In the genomic region with DNA sequence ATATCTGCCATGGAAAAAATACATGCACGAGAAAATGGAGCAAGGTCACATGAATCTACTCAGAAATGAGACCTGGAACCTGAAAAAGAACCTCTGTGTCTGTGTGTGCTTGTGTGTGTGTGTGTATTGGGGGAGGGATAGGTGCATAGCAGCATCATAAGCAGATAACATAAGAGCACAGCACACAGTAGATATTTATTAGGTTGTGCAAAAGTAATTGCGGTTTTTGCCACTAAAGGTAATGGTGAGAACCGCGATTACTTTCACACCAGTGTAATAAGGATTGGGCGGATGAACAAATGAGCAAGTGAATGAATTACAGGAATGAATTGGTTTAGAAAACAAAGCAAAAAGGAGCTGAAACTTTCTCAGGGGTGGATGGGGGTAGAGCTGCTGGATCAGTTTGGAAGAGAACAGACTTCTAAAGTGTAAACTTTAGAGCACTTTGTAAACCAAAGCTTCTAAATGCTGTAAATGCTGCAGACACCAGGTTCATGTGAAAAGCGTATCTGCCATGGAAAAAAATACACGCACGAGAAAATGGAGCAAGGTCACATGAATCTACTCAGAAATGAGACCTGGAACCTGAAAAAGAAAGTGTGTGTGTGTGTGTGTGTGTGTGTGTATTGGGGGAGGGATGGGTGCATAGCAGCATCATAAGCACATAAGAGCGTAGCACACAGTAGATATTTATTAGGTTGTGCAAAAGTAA, we compare ENCODE assay signal across 9 cellular contexts.
DNase-seq lines count a peak whose midpoint lies in the region; ATAC-seq, FAIRE-seq and TF ChIP-seq lines count a peak whose summit lies in the region.
"Had no signal": no experiment of that assay in that cellular context is flagged by ENCODE, and none has a peak within 500 bp of the region (broad histone marks: within the 10 kb centered on the region; RNA-seq: fewer than 3 reads in every experiment).

No MANE protein-coding gene starts in this region.

- peaks cover 1% of the 10 kb centered on the region for H3K9me3 Mint-ChIP-seq in activated CD4-positive, alpha-beta T cell treated with anti-CD3 and anti-CD28 coated beads, Interleukin-2, amount 10 ng/mL, durations not matched to agents 7 days and 5 days
- H3K9me3 Mint-ChIP-seq in activated CD8-positive, alpha-beta T cell treated with anti-CD3 and anti-CD28 coated beads for 36 hours = peaks cover 2% of the 10 kb centered on the region

- H3K4me3 Mint-ChIP-seq in activated CD4-positive, alpha-beta T cell treated with anti-CD3 and anti-CD28 coated beads, Interleukin-2, amount 10 ng/mL, durations not matched to agents 7 days and 5 days = no peak overlapping the region
- H3K4me3 Mint-ChIP-seq in activated CD8-positive, alpha-beta T cell treated with anti-CD3 and anti-CD28 coated beads for 36 hours = no peak overlapping the region

- CTCF ChIA-PET in activated CD4-positive, alpha-beta T cell treated with anti-CD3 and anti-CD28 coated beads, Interleukin-2, amount 10 ng/mL, durations not matched to agents 7 days and 5 days (lab: Charles Lee) = interaction anchor here (1.4 to 1.7 kb wide), 2 partner anchors 44 to 196 kb away, joined by 3 read pairs; no protein-coding TSS in a partner anchor
- CTCF ChIA-PET in activated CD8-positive, alpha-beta T cell treated with anti-CD3 and anti-CD28 coated beads for 36 hours (lab: Charles Lee) = interaction anchor here (1.1 kb wide), 1 partner anchor 46 kb away, joined by 3 read pairs; no protein-coding TSS in a partner anchor
- CTCF ChIA-PET in HepG2 (lab: Yijun Ruan, JAX; ENCODE audit: low intra/inter-chr PET ratio, low total read pairs) = no interaction called here

- H3K36me3 Mint-ChIP-seq in activated CD4-positive, alpha-beta T cell treated with anti-CD3 and anti-CD28 coated beads, Interleukin-2, amount 10 ng/mL, durations not matched to agents 7 days and 5 days (ENCODE audit: low read depth) = peaks cover 3% of the 10 kb centered on the region
- H3K36me3 Mint-ChIP-seq in activated CD8-positive, alpha-beta T cell treated with anti-CD3 and anti-CD28 coated beads for 36 hours (ENCODE audit: low read depth) = peaks cover 2% of the 10 kb centered on the region

- peak overlapping the region; percentile 48; the same call in 1 of the 2 replicates for H3K9ac ChIP-seq in HepG2 (ENCODE audit: insufficient read depth, low read depth, low read length)

- no peak for TF ChIP-seq RAD21 in HepG2 (CRISPR knock-in tag; IDR thresholded peaks at IDR 0.05)

- peaks cover 64% of the 10 kb centered on the region for H3K4me1 Mint-ChIP-seq in activated CD4-positive, alpha-beta T cell treated with anti-CD3 and anti-CD28 coated beads, Interleukin-2, amount 10 ng/mL, durations not matched to agents 7 days and 5 days
- peaks cover 59% of the 10 kb centered on the region for H3K4me1 Mint-ChIP-seq in activated CD8-positive, alpha-beta T cell treated with anti-CD3 and anti-CD28 coated beads for 36 hours (ENCODE audit: low read depth)

- H3K9me3 ChIP-seq in HepG2 (ENCODE audit: low read length) = no peaks in the 10 kb centered on the region
- H3K9me3 ChIP-seq in tibial artery = no peaks in the 10 kb centered on the region

- H3K4me1 ChIP-seq in HepG2 (ENCODE audit: insufficient read depth, low read length) (peaks cover 80% of the 10 kb centered on the region), tibial artery (peaks cover 6 to 63% (median 38%) of the 10 kb centered on the region in 4 donors)

- no peak overlapping the region for H2AFZ ChIP-seq in HepG2 (ENCODE audit: low read length)

- H3K36me3 ChIP-seq in HepG2 (replicated peaks in 1 of 2; ENCODE audit: control insufficient read depth in 1 of 2, insufficient read depth in 2 of 2, low read length in 2 of 2) = no peaks in the 10 kb centered on the region
- no peaks in the 10 kb centered on the region for H3K36me3 ChIP-seq in tibial artery

- H4K20me1 ChIP-seq in HepG2 (ENCODE audit: insufficient read depth, low read length) = no peaks in the 10 kb centered on the region

- H3K27ac Mint-ChIP-seq in activated CD4-positive, alpha-beta T cell treated with anti-CD3 and anti-CD28 coated beads, Interleukin-2, amount 10 ng/mL, durations not matched to agents 7 days and 5 days = peak overlapping the region; percentile 2
- H3K27ac Mint-ChIP-seq in activated CD8-positive, alpha-beta T cell treated with anti-CD3 and anti-CD28 coated beads for 36 hours = peak overlapping the region; percentile 81

- DNase-seq in activated CD4-positive, alpha-beta T cell treated with anti-CD3 and anti-CD28 coated beads, Interleukin-2, amount 10 ng/mL, durations not matched to agents 7 days and 5 days = no peak
- no peak for DNase-seq in activated CD4-positive, alpha-beta T cell treated with anti-CD3 and anti-CD28 coated beads, Interleukin-2, amount 50 U/mL, for 4 hours
- no peak for DNase-seq in activated CD8-positive, alpha-beta T cell treated with anti-CD3 and anti-CD28 coated beads for 36 hours
- DNase-seq in HepG2 (ENCODE audit: low spot score) (no peak), tibial artery (no peak), NCI-H510A treated with DMSO at 0.1 percent for 48 hours (lab: John Stamatoyannopoulos, UW) (no peak), glomerular visceral epithelial cell (ENCODE audit: extremely low spot score) (no peak)

- 90% methylated on average over 9 of the region's 9 CpGs for WGBS in HepG2 (ENCODE audit: low lambda C conversion rate)

- H3K27me3 ChIP-seq in HepG2 (ENCODE audit: control insufficient read depth in 1 of 2, insufficient read depth in 2 of 2, low read length in 2 of 2) (no peaks in the 10 kb centered on the region; a peak in 1 of 5 replicates), tibial artery (no peaks in the 10 kb centered on the region)

- peak overlapping the region; percentile 100 for H3K27ac ChIP-seq in HepG2 (ENCODE audit: extremely low read length, insufficient read depth, low read length)
- peak overlapping the region; percentile 77 to 78 for H3K27ac ChIP-seq in tibial artery
- H3K27ac ChIP-seq: SK-N-MC had no signal

- POLR2A ChIA-PET in activated CD4-positive, alpha-beta T cell treated with anti-CD3 and anti-CD28 coated beads, Interleukin-2, amount 10 ng/mL, durations not matched to agents 7 days and 5 days (lab: Charles Lee) = no interaction called here
- POLR2A ChIA-PET in activated CD8-positive, alpha-beta T cell treated with anti-CD3 and anti-CD28 coated beads for 36 hours (lab: Charles Lee) = interaction anchor here (0.6 to 0.9 kb wide), 4 partner anchors 8 to 361 kb away, joined by 3 read pairs; partner anchors contain the start of gene IRF2BP2
- POLR2A ChIA-PET in HepG2 (lab: Yijun Ruan, JAX) = interaction anchor here (0.8 to 12.9 kb wide), 4 partner anchors 11 to 240 kb away, joined by 4 to 657 read pairs (median 206); no protein-coding TSS in a partner anchor

- BruUV-seq in HepG2 (replicated peaks; lab: Mats Ljungman, UMichigan) = no TSS peak

- in situ Hi-C loops in HepG2 (cut with HindIII; ENCODE audit: extremely low pct_ligation_motif_present, low pct_unique_long_range_greater_than_20kb) = loop anchor here (10.0 kb wide), 1 partner anchor 477 kb away; no protein-coding TSS in a partner anchor

- no peaks in the 10 kb centered on the region for H3K27me3 Mint-ChIP-seq in activated CD4-positive, alpha-beta T cell treated with anti-CD3 and anti-CD28 coated beads, Interleukin-2, amount 10 ng/mL, durations not matched to agents 7 days and 5 days
- no peaks in the 10 kb centered on the region for H3K27me3 Mint-ChIP-seq in activated CD8-positive, alpha-beta T cell treated with anti-CD3 and anti-CD28 coated beads for 36 hours

- TF ChIP-seq POLR2A in HepG2 (IDR thresholded peaks at IDR 0.05; ENCODE audit: insufficient read depth in 1 of 2, low read depth in 2 of 2, low read length in 2 of 2) = no peak

- intact Hi-C loops in activated CD8-positive, alpha-beta T cell treated with anti-CD3 and anti-CD28 coated beads for 36 hours (cut with micrococcal nuclease) = no loop called here
- intact Hi-C loops in HepG2 (cut with micrococcal nuclease; ENCODE audit: unreplicated experiment) (no loop called here), tibial artery (cut with DNase I; ENCODE audit: low total_unique reads) (loop anchor here (5.0 kb wide), 1 partner anchor 54 kb away; no protein-coding TSS in a partner anchor)

- H3K4me2 ChIP-seq in HepG2 (ENCODE audit: low read depth, low read length) = no peak overlapping the region

- H3K4me3 ChIP-seq in HepG2 (replicated peaks in 1 of 3; ENCODE audit: insufficient read depth in 1 of 3, low read depth in 2 of 3, low read length in 3 of 3) (no peak overlapping the region), tibial artery (no peak overlapping the region)
- H3K4me3 ChIP-seq: SK-N-MC had no signal

- ATAC-seq in activated CD8-positive, alpha-beta T cell treated with anti-CD3 and anti-CD28 coated beads for 36 hours = peak; percentile 38
- ATAC-seq in HepG2 (no peak), HG03442 (IDR thresholded peaks at IDR 0.05; ENCODE audit: unreplicated experiment) (no peak)

- no peak for TF ChIP-seq EP300 in HepG2 (IDR thresholded peaks at IDR 0.05; ENCODE audit: low read depth in 2 of 2, low read length in 2 of 2)
- TF ChIP-seq EP300 in HepG2 (CRISPR knock-in tag; IDR thresholded peaks at IDR 0.05; ENCODE audit: borderline replicate concordance) = no peak

- no peak for TF ChIP-seq CTCF in activated CD8-positive, alpha-beta T cell treated with anti-CD3 and anti-CD28 coated beads for 36 hours (IDR thresholded peaks at IDR 0.05)
- TF ChIP-seq CTCF in HepG2 (CRISPR knock-in tag; IDR thresholded peaks at IDR 0.05) = no peak
- no peak for TF ChIP-seq CTCF in tibial artery (IDR thresholded peaks at IDR 0.05)

- no peak for FAIRE-seq in HepG2 (lab: Jason Lieb, UNC)

- H3K79me2 ChIP-seq in HepG2 (ENCODE audit: insufficient read depth, low read length) = peaks cover 5% of the 10 kb centered on the region

TF ChIP-seq in HepG2, 621 proteins besides CTCF, POLR2A, EP300 and RAD21 (continues in another document):
- TF ChIP-seq MLX (CRISPR knock-in tag; IDR thresholded peaks at IDR 0.05) = no peak
- TF ChIP-seq FIP1L1 (IDR thresholded peaks at IDR 0.05; ENCODE audit: borderline replicate concordance, insufficient read depth, low read depth, low read length) = no peak
- TF ChIP-seq NCOA5 (CRISPR knock-in tag; IDR thresholded peaks at IDR 0.05) = no peak
